ENCODE assay signal across 1 cellular context in genomic region chr15:77064539-77065308, GRCh38.
TF ChIP-seq lines count a peak whose summit lies in the region.

No MANE protein-coding gene starts in this region.

TF ChIP-seq in K562, 482 proteins besides CTCF, POLR2A, EP300 and RAD21 (continued from another document and continues in another):
- no peak for TF ChIP-seq ELK1 (CRISPR knock-in tag; IDR thresholded peaks at IDR 0.05)
- no peak for TF ChIP-seq BCOR (IDR thresholded peaks at IDR 0.05)
- TF ChIP-seq GMEB1 (CRISPR knock-in tag; IDR thresholded peaks at IDR 0.05), result no peak
- TF ChIP-seq HCFC1 (IDR thresholded peaks at IDR 0.05; ENCODE audit: low read depth, low read length), result no peak
- no peak for TF ChIP-seq ZBTB34 (CRISPR knock-in tag; IDR thresholded peaks at IDR 0.05)
- TF ChIP-seq CBFB (CRISPR knock-in tag; IDR thresholded peaks at IDR 0.05), result no peak
- TF ChIP-seq NR2F6 (CRISPR knock-in tag; IDR thresholded peaks at IDR 0.05), result no peak
- no peak for TF ChIP-seq SNIP1 (IDR thresholded peaks at IDR 0.05; ENCODE audit: low read depth)
- no peak for TF ChIP-seq ZNF79 (CRISPR knock-in tag; IDR thresholded peaks at IDR 0.05; ENCODE audit: low read depth)
- TF ChIP-seq TAL1 (IDR thresholded peaks at IDR 0.05), result no peak
- no peak for TF ChIP-seq SMARCC2 (IDR thresholded peaks at IDR 0.05; ENCODE audit: low read depth)
- no peak for TF ChIP-seq ZNF778 (CRISPR knock-in tag; IDR thresholded peaks at IDR 0.05)
- TF ChIP-seq BACH1 (tag; IDR thresholded peaks at IDR 0.05), result no peak
- TF ChIP-seq BMI1 (IDR thresholded peaks at IDR 0.05; ENCODE audit: low read length), result no peak
- TF ChIP-seq ZNF57 (CRISPR knock-in tag; IDR thresholded peaks at IDR 0.05), result no peak
- peak; percentile 43 for TF ChIP-seq SOX6 (IDR thresholded peaks at IDR 0.05)
- TF ChIP-seq FIP1L1 (IDR thresholded peaks at IDR 0.05; ENCODE audit: low read depth, low read length, poor library complexity, severe bottlenecking), result no peak
- TF ChIP-seq CREM (IDR thresholded peaks at IDR 0.05; ENCODE audit: low read depth), result no peak
- no peak for TF ChIP-seq GATAD2B (IDR thresholded peaks at IDR 0.05; ENCODE audit: borderline replicate concordance)
- TF ChIP-seq EHMT2 (IDR thresholded peaks at IDR 0.05), result no peak
- TF ChIP-seq RBM22 (IDR thresholded peaks at IDR 0.05; ENCODE audit: low read depth, low read length, poor library complexity, severe bottlenecking), result no peak
- no peak for TF ChIP-seq KLF1 (tag; IDR thresholded peaks at IDR 0.05)
- TF ChIP-seq ZBTB17 (CRISPR knock-in tag; IDR thresholded peaks at IDR 0.05), result no peak
- no peak for TF ChIP-seq ZBTB9 (CRISPR knock-in tag; IDR thresholded peaks at IDR 0.05)
- TF ChIP-seq ZKSCAN1 (IDR thresholded peaks at IDR 0.05; ENCODE audit: low read depth, low read length), result no peak
- TF ChIP-seq NR2C2 (CRISPR knock-in tag; IDR thresholded peaks at IDR 0.05), result no peak
- TF ChIP-seq NR2C2 (tag; IDR thresholded peaks at IDR 0.05), result peak; percentile 34; the same call in 1 of the 2 replicates
- no peak for TF ChIP-seq ETS1 (conservative IDR thresholded peaks at IDR 0.05; ENCODE audit: control insufficient read depth, low read depth, low read length)
- TF ChIP-seq RAD51 (IDR thresholded peaks at IDR 0.05; ENCODE audit: borderline replicate concordance, low read depth), result no peak
- TF ChIP-seq AFF1 (IDR thresholded peaks at IDR 0.05; ENCODE audit: low read depth in 1 of 2, partially characterized antibody in 2 of 2), result no peak
- TF ChIP-seq ZBTB7A (IDR thresholded peaks at IDR 0.05; ENCODE audit: borderline replicate concordance, control insufficient read depth, low read depth, low read length), result no peak
- 0 out of 2 replicates have a peak, but pooled peaks have one; percentile 6 for TF ChIP-seq KAT7 (CRISPR knock-in tag; IDR thresholded peaks at IDR 0.05; ENCODE audit: borderline replicate concordance)
- no peak for TF ChIP-seq KDM5B (IDR thresholded peaks at IDR 0.05; ENCODE audit: insufficient replicate concordance, low read depth, low read length)
- no peak for TF ChIP-seq MXD1 (CRISPR knock-in tag; IDR thresholded peaks at IDR 0.05; ENCODE audit: borderline replicate concordance, poor library complexity, severe bottlenecking)
- no peak for TF ChIP-seq MAFK (IDR thresholded peaks at IDR 0.05; ENCODE audit: low read length)
- TF ChIP-seq ZNF124 (CRISPR knock-in tag; IDR thresholded peaks at IDR 0.05), result no peak
- TF ChIP-seq TSHZ1 (CRISPR knock-in tag; IDR thresholded peaks at IDR 0.05), result no peak
- no peak for TF ChIP-seq U2AF1 (optimal IDR thresholded peaks at IDR 0.05; ENCODE audit: low read depth, low read length)
- no peak for TF ChIP-seq GTF3C2 (IDR thresholded peaks at IDR 0.05; ENCODE audit: borderline replicate concordance, extremely low read depth, insufficient read length)
- TF ChIP-seq SIRT6 (IDR thresholded peaks at IDR 0.05; ENCODE audit: low read depth, low read length), result no peak
- no peak for TF ChIP-seq STAT6 (CRISPR knock-in tag; IDR thresholded peaks at IDR 0.05)
